8 cellular contexts compared by ENCODE assay signal in the genomic region with DNA sequence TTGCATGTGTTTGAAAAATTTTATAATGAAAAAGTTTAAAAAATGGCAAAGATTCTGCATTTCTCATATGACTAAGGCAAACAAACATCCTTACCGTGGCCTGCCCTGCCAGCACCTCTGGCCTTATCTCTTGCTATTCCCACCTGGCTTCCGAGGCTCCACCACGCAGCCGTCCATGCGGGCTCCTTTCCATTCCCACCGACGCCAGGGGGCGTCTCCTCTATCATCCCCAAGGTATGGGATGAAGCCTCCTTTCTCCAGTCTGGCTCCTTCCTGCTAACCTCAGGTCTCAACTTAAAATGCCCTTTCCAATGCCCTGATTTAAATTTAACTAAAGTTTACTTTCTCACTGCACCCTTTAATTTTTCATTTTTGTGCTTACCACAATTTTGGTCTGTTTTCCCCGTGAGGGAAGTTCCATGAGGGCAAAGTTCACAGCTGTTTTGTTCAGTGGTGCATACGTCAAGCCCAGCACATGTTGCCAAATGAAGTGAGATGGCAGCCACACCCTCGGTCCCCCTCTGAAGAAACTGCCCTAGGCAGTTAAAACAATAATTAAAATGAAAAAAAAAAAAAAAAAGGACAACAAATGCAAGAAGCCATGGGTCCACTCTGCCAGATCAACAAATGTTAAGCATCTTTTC. TPM values are rescaled to one million over a fixed set of nuclear protein-coding genes. Genes with fewer than 3 reads are reported as not detected.
DNase-seq lines count a peak whose midpoint lies in the region; ATAC-seq and TF ChIP-seq lines count a peak whose summit lies in the region.

No MANE protein-coding gene starts in this region.

- H3K36me3 Mint-ChIP-seq in progenitor cell of endocrine pancreas (ENCODE audit: insufficient read depth): no peaks in the 10 kb centered on the region

- peaks cover 32% of the 10 kb centered on the region for H3K27me3 Mint-ChIP-seq in progenitor cell of endocrine pancreas

- TF ChIP-seq CTCF in fibroblast of mammary gland (conservative IDR thresholded peaks at IDR 0.05; ENCODE audit: control insufficient read depth, insufficient read depth, low read depth, low read length) (peak; percentile 73), progenitor cell of endocrine pancreas (IDR thresholded peaks at IDR 0.05; ENCODE audit: unreplicated experiment) (peak; percentile 72)

- DNase-seq in CD1c-positive myeloid dendritic cell (ENCODE audit: extremely low spot score): peak; percentile 40
- DNase-seq in HT-29 (ENCODE audit: low spot score): peak; percentile 66
- DNase-seq in RPMI7951 (ENCODE audit: low read depth): peak; percentile 39
- peak; percentile 54 for DNase-seq in fibroblast of mammary gland (ENCODE audit: low read depth)
- DNase-seq in progenitor cell of endocrine pancreas (ENCODE audit: low spot score, unreplicated experiment): peak; percentile 43
- no peak for DNase-seq in AG20443 (ENCODE audit: low spot score)
- no peak for DNase-seq in pons (ENCODE audit: low spot score)

- ATAC-seq in GM21576 (IDR thresholded peaks at IDR 0.05; ENCODE audit: unreplicated experiment): no peak

- H3K4me3 Mint-ChIP-seq in progenitor cell of endocrine pancreas (ENCODE audit: low read depth): no peak overlapping the region

- H3K9me3 Mint-ChIP-seq in progenitor cell of endocrine pancreas (ENCODE audit: low read depth): peaks cover 16% of the 10 kb centered on the region

- H3K27ac Mint-ChIP-seq in progenitor cell of endocrine pancreas: no peak overlapping the region

- no peak overlapping the region for H3K4me3 ChIP-seq in fibroblast of mammary gland (ENCODE audit: control insufficient read depth, low read depth, low read length)

- H3K4me1 Mint-ChIP-seq in progenitor cell of endocrine pancreas (ENCODE audit: low read depth): no peaks in the 10 kb centered on the region

RNA-seq across cellular contexts. Expression of a gene that starts 13.3 kb away (rescaled TPM):
- not detected in 2 replicates for total RNA-seq in HT-29 (2014; rRNA removed; shearing (Covaris generic))
- total RNA-seq in RPMI7951 (2014; rRNA removed; shearing (Covaris generic)): 1.1 and 1.6 TPM in 2 replicates
- 6.7 and 7.1 TPM in 2 replicates for total RNA-seq in progenitor cell of endocrine pancreas

Comparison
In these comparisons a context has a peak if more than half of its experiments do, and no peak if none do; other contexts are left out.
1. DNase-seq: peak in CD1c-positive myeloid dendritic cell (single experiment), HT-29 (single experiment), RPMI7951 (single experiment), fibroblast of mammary gland (single experiment) and progenitor cell of endocrine pancreas (single experiment); none in AG20443 (single experiment) and pons (single experiment).